8 cellular contexts compared by ENCODE assay signal in genomic region chr6:99393366-99393697, GRCh38. TPM values are rescaled to one million over a fixed set of nuclear protein-coding genes. Genes with fewer than 3 reads are reported as not detected.
A peak's percentile ranks its signal among the peaks of the same experiment; 100 is the strongest.
DNase-seq lines count a peak whose midpoint lies in the region; ATAC-seq and TF ChIP-seq lines count a peak whose summit lies in the region.

No MANE protein-coding gene starts in this region.

- CTCF ChIA-PET in AG04449 (lab: Yijun Ruan, JAX) (interaction anchor here (0.6 to 2.6 kb wide), 7 partner anchors 10 to 63 kb away, joined by 3 to 23 read pairs (median 3); no protein-coding TSS in a partner anchor), HEK293T (lab: Yijun Ruan, JAX) (interaction anchor here (0.8 to 1.7 kb wide), 6 partner anchors 9 to 63 kb away, joined by 3 to 15 read pairs (median 4); no protein-coding TSS in a partner anchor)

- ATAC-seq in GM19324 (IDR thresholded peaks at IDR 0.05; ENCODE audit: low FRiP score, unreplicated experiment) (peak; percentile 28), HG03378 (IDR thresholded peaks at IDR 0.05; ENCODE audit: unreplicated experiment) (peak; percentile 24), right lobe of liver (peak; percentile 10 to 33 (median 25)), upper lobe of right lung (no peak)

- H3K27me3 ChIP-seq in right lobe of liver (no peaks in the 10 kb centered on the region), upper lobe of right lung (no peaks in the 10 kb centered on the region)

- H3K36me3 ChIP-seq in right lobe of liver (peaks cover 0 to 9% (median 0%) of the 10 kb centered on the region in 4 donors), upper lobe of right lung (peaks cover 10% of the 10 kb centered on the region)

- DNase-seq in AG04449 (ENCODE audit: low read depth, low spot score) (no peak), astrocyte of the cerebellum (ENCODE audit: low read depth) (no peak), right lobe of liver (no peak), upper lobe of right lung (no peak), HEK293T (ENCODE audit: extremely low spot score) (no peak)
- no peak for DNase-seq in activated CD4-positive, alpha-beta T cell treated with anti-CD3 and anti-CD28 coated beads for 48 hours

- POLR2A ChIA-PET in AG04449 (lab: Yijun Ruan, JAX) (interaction anchor here (0.7 to 1.4 kb wide), 7 partner anchors 9 to 175 kb away, joined by 3 to 6 read pairs (median 4); partner anchors contain the start of genes CCNC and PNISR), HEK293T (lab: Yijun Ruan, JAX) (interaction anchor here (0.6 to 3.5 kb wide), 29 partner anchors 9 to 411 kb away, joined by 3 to 66 read pairs (median 5); partner anchors contain the start of genes CCNC, FAXC and PNISR)

- intact Hi-C loops in right lobe of liver (cut with DNase I) (no loop called here), upper lobe of right lung (cut with DNase I) (no loop called here)

- TF ChIP-seq CTCF in AG04449 (IDR thresholded peaks at IDR 0.05; ENCODE audit: insufficient read depth, low read length, missing control alignments) (no peak), astrocyte of the cerebellum (IDR thresholded peaks at IDR 0.05; ENCODE audit: low read depth, low read length, missing control alignments) (no peak), right lobe of liver (IDR thresholded peaks at IDR 0.05) (no peak), upper lobe of right lung (IDR thresholded peaks at IDR 0.05) (no peak)

- H3K4me1 ChIP-seq in right lobe of liver: peaks cover 0 to 6% (median 2%) of the 10 kb centered on the region in 4 donors
- no peaks in the 10 kb centered on the region for H3K4me1 ChIP-seq in upper lobe of right lung

- peak overlapping the region; percentile 66 to 82 (median 68) for H3K27ac ChIP-seq in right lobe of liver
- H3K27ac ChIP-seq in upper lobe of right lung: peak overlapping the region; percentile 81

- TF ChIP-seq POLR2A in right lobe of liver (IDR thresholded peaks at IDR 0.05): no peak

- H3K9me3 ChIP-seq in right lobe of liver (no peaks in the 10 kb centered on the region), upper lobe of right lung (no peaks in the 10 kb centered on the region)

- 12% methylated on average over 2 of the region's 2 CpGs for WGBS in right lobe of liver (ENCODE audit: insufficient coverage, low coverage, low lambda C conversion rate, missing lambda C conversion rate)

- in situ Hi-C loops in astrocyte of the cerebellum (cut with HindIII; ENCODE audit: low sequenced_read_pairs): no loop called here

- H3K4me3 ChIP-seq in AG04449 (ENCODE audit: low read depth, low read length) (peak overlapping the region; percentile 87), astrocyte of the cerebellum (ENCODE audit: low read depth, low read length) (peak overlapping the region; percentile 74), right lobe of liver (peak overlapping the region; percentile 73 to 90 (median 76)), upper lobe of right lung (peak overlapping the region; percentile 59)

TF ChIP-seq in HEK293T, 16 proteins besides CTCF, POLR2A, EP300 and RAD21:
- TF ChIP-seq LEF1 (IDR thresholded peaks at IDR 0.05; ENCODE audit: borderline replicate concordance): no peak
- no peak for TF ChIP-seq ELF4 (IDR thresholded peaks at IDR 0.05)
- no peak for TF ChIP-seq SUZ12 (IDR thresholded peaks at IDR 0.05)
- no peak for TF ChIP-seq HDGF (IDR thresholded peaks at IDR 0.05; ENCODE audit: borderline replicate concordance)
- no peak for TF ChIP-seq L3MBTL2 (conservative IDR thresholded peaks at IDR 0.05)
- TF ChIP-seq FOXK2 (IDR thresholded peaks at IDR 0.05): no peak
- TF ChIP-seq PKNOX1 (IDR thresholded peaks at IDR 0.05): no peak
- TF ChIP-seq ZNF384 (IDR thresholded peaks at IDR 0.05): no peak
- no peak for TF ChIP-seq SP1 (IDR thresholded peaks at IDR 0.05)
- TF ChIP-seq CTBP1 (IDR thresholded peaks at IDR 0.05; ENCODE audit: borderline replicate concordance): no peak
TF ChIP-seq in HEK293T: peak in this region for 0.

RNA-seq across cellular contexts. Expression of gene COQ3, which starts 0.7 kb away (rescaled TPM):
- 1 to 10 TPM; 5.6 to 8.2 (median 6.7) TPM for total RNA-seq in right lobe of liver
- total RNA-seq in upper lobe of right lung: 3.9 TPM

RNA-seq across cellular contexts. Expression of gene PNISR, which starts 31.8 kb away (rescaled TPM):
- 10 to 100 TPM; 26.8 to 43.3 (median 33.9) TPM for total RNA-seq in right lobe of liver
- 111 TPM for total RNA-seq in upper lobe of right lung

RNA-seq across cellular contexts. Expression of gene FAXC, which starts 43.9 kb away (rescaled TPM):
- total RNA-seq in right lobe of liver (not detected), upper lobe of right lung (5.4 TPM)
